ENCODE assay signal across 14 cellular contexts in genomic region chr17:46842835-46843234, GRCh38. TPM values are rescaled to one million over a fixed set of nuclear protein-coding genes. Genes with fewer than 3 reads are reported as not detected.
DNase-seq lines count a peak whose midpoint lies in the region; ATAC-seq and TF ChIP-seq lines count a peak whose summit lies in the region.
"Had no signal": no experiment of that assay in that cellular context is flagged by ENCODE, and none has a peak within 500 bp of the region (broad histone marks: within the 10 kb centered on the region; RNA-seq: fewer than 3 reads in every experiment).

No MANE protein-coding gene starts in this region.

- no peaks in the 10 kb centered on the region for H3K36me3 ChIP-seq in MM.1S (replicated peaks; ENCODE audit: insufficient read depth, low read length)
- H3K36me3 ChIP-seq in smooth muscle cell (ENCODE audit: low read depth), result no peaks in the 10 kb centered on the region

- ATAC-seq in HG02981 (IDR thresholded peaks at IDR 0.05; ENCODE audit: unreplicated experiment) (no peak), GM19035 (IDR thresholded peaks at IDR 0.05; ENCODE audit: unreplicated experiment) (no peak)
- ATAC-seq: naive thymus-derived CD8-positive, alpha-beta T cell had no signal

- peaks cover 27% of the 10 kb centered on the region for H3K27me3 ChIP-seq in MM.1S (replicated peaks; ENCODE audit: insufficient read depth, low read length)
- peaks cover 10% of the 10 kb centered on the region for H3K27me3 ChIP-seq in smooth muscle cell (ENCODE audit: low read depth)
- H3K27me3 ChIP-seq: testis had no signal

- no peaks in the 10 kb centered on the region for H3K79me2 ChIP-seq in MM.1S (ENCODE audit: low read length)
- no peaks in the 10 kb centered on the region for H3K79me2 ChIP-seq in smooth muscle cell (ENCODE audit: low read depth)

- H3K4me3 Mint-ChIP-seq in immature natural killer cell, result no peak overlapping the region
- H3K4me3 Mint-ChIP-seq: T-helper 2 cell treated with Interferon-gamma antibody and Interleukin-4, amounts not matched to agents 5 μg/mL and 100 μg/mL, for 36 hours had no signal

- H3K4me1 ChIP-seq in MM.1S (ENCODE audit: low read length) (no peaks in the 10 kb centered on the region), smooth muscle cell (ENCODE audit: low read depth) (no peaks in the 10 kb centered on the region)
- H3K4me1 ChIP-seq: testis had no signal

- peaks cover 4 to 44% (median 7%) of the 10 kb centered on the region in 3 donors for H3K27me3 Mint-ChIP-seq in immature natural killer cell (ENCODE audit: low read depth in 3 of 3)

- H3K9me3 ChIP-seq in MM.1S (replicated peaks; ENCODE audit: insufficient read depth, low read length) (no peaks in the 10 kb centered on the region), smooth muscle cell (replicated peaks; ENCODE audit: low read depth) (no peaks in the 10 kb centered on the region)
- H3K9me3 ChIP-seq: testis had no signal

- whole genome bisulfite sequencing in smooth muscle cell (ENCODE audit: low lambda C conversion rate), result 100% methylated on average over 3 of the region's 3 CpGs

- no peaks in the 10 kb centered on the region for H3K9me2 ChIP-seq in MM.1S (replicated peaks; ENCODE audit: insufficient read depth, low read length)

- H3K9ac ChIP-seq in MM.1S (ENCODE audit: low read length), result no peak overlapping the region
- no peak overlapping the region for H3K9ac ChIP-seq in smooth muscle cell (ENCODE audit: low read depth)

- no peak overlapping the region for H2AFZ ChIP-seq in MM.1S (ENCODE audit: low read length)
- H2AFZ ChIP-seq in smooth muscle cell (ENCODE audit: low read depth), result no peak overlapping the region

- peaks cover 11 to 15% (median 12%) of the 10 kb centered on the region in 6 donors for H3K9me3 Mint-ChIP-seq in immature natural killer cell

- H3K4me2 ChIP-seq in MM.1S (ENCODE audit: low read depth, low read length), result no peak overlapping the region
- no peak overlapping the region for H3K4me2 ChIP-seq in smooth muscle cell

- H3F3A ChIP-seq in MM.1S (ENCODE audit: insufficient read depth, low read length), result no peaks in the 10 kb centered on the region
- no peaks in the 10 kb centered on the region for H3F3A ChIP-seq in smooth muscle cell (ENCODE audit: low read depth)

- H3K27ac ChIP-seq in MM.1S (ENCODE audit: low read length) (no peak overlapping the region), smooth muscle cell (ENCODE audit: low read depth) (no peak overlapping the region)
- H3K27ac ChIP-seq: testis had no signal

- H3K4me1 Mint-ChIP-seq in immature natural killer cell, result peaks cover 0 to 2% of the 10 kb centered on the region in 2 donors

- peak; percentile 18 for DNase-seq in NCI-H82 (lab: John Stamatoyannopoulos, UW)
- DNase-seq in NCI-H82 treated with DMSO at 0.1 percent for 48 hours (lab: John Stamatoyannopoulos, UW; ENCODE audit: unreplicated experiment), result no peak
- DNase-seq in MM.1S, result no peak
- DNase-seq in epithelial cell of esophagus (ENCODE audit: low read depth), result no peak
- no peak for DNase-seq in smooth muscle cell (lab: John Stamatoyannopoulos, UW; ENCODE audit: unreplicated experiment)
- no peak for DNase-seq in immature natural killer cell
- DNase-seq: activated T-cell treated with anti-CD3 and anti-CD28 coated beads, Interleukin-2, amount 50 U/mL, for 48 hours; NCI-H774; testis had no signal

- H4K20me1 ChIP-seq in MM.1S (ENCODE audit: insufficient read depth, low read length) (no peaks in the 10 kb centered on the region), smooth muscle cell (ENCODE audit: low read depth) (no peaks in the 10 kb centered on the region)

- TF ChIP-seq CTCF in MM.1S (IDR thresholded peaks at IDR 0.05; ENCODE audit: low read length) (peak; percentile 56), epithelial cell of esophagus (IDR thresholded peaks at IDR 0.05; ENCODE audit: insufficient read depth, low read depth, low read length, missing control alignments) (peak; percentile 47), smooth muscle cell (IDR thresholded peaks at IDR 0.05; ENCODE audit: borderline replicate concordance, insufficient read depth, poor library complexity, severe bottlenecking) (peak; percentile 61)

- no peak overlapping the region for H3K27ac Mint-ChIP-seq in immature natural killer cell
- H3K27ac Mint-ChIP-seq: T-helper 2 cell treated with Interferon-gamma antibody and Interleukin-4, amounts not matched to agents 5 μg/mL and 100 μg/mL, for 36 hours had no signal

- no peak overlapping the region for H3K4me3 ChIP-seq in MM.1S (ENCODE audit: low read length)
- H3K4me3 ChIP-seq in epithelial cell of esophagus (ENCODE audit: low read length), result no peak overlapping the region
- no peak overlapping the region for H3K4me3 ChIP-seq in smooth muscle cell

- peaks cover 3 to 8% (median 4%) of the 10 kb centered on the region in 3 donors for H3K36me3 Mint-ChIP-seq in immature natural killer cell

RNA-seq across cellular contexts. Expression of gene WNT9B, which starts 8.5 kb away (rescaled TPM):
- 0.72 TPM in 1 of 2 replicates, not detected in the other for total RNA-seq in smooth muscle cell
- polyA plus RNA-seq in smooth muscle cell (not detected in 2 replicates), immature natural killer cell (not detected)
- total RNA-seq: LHCN-M2; naive thymus-derived CD8-positive, alpha-beta T cell had no signal
- polyA plus RNA-seq: naive thymus-derived CD8-positive, alpha-beta T cell had no signal

RNA-seq across cellular contexts. Expression of gene WNT3, which starts 24.3 kb away (rescaled TPM):
- 6.2 and 6.5 TPM in 2 replicates for total RNA-seq in smooth muscle cell
- polyA plus RNA-seq in smooth muscle cell (2.9 and 6.4 TPM in 2 replicates), immature natural killer cell (under 1 TPM in 2 of 3 donors, not detected in 1; 0.12 to 0.17 TPM)
- total RNA-seq: naive thymus-derived CD8-positive, alpha-beta T cell had no signal
- polyA plus RNA-seq: naive thymus-derived CD8-positive, alpha-beta T cell had no signal
